In genomic region chr22:36966851-36967535, GRCh38 we compare ENCODE assay signal across 1 cellular context.
TF ChIP-seq lines count a peak whose summit lies in the region.

No MANE protein-coding gene starts in this region.

TF ChIP-seq in GM23338, 12 proteins besides CTCF, POLR2A, EP300 and RAD21 (continued from another document):
- TF ChIP-seq, protein P1, sequence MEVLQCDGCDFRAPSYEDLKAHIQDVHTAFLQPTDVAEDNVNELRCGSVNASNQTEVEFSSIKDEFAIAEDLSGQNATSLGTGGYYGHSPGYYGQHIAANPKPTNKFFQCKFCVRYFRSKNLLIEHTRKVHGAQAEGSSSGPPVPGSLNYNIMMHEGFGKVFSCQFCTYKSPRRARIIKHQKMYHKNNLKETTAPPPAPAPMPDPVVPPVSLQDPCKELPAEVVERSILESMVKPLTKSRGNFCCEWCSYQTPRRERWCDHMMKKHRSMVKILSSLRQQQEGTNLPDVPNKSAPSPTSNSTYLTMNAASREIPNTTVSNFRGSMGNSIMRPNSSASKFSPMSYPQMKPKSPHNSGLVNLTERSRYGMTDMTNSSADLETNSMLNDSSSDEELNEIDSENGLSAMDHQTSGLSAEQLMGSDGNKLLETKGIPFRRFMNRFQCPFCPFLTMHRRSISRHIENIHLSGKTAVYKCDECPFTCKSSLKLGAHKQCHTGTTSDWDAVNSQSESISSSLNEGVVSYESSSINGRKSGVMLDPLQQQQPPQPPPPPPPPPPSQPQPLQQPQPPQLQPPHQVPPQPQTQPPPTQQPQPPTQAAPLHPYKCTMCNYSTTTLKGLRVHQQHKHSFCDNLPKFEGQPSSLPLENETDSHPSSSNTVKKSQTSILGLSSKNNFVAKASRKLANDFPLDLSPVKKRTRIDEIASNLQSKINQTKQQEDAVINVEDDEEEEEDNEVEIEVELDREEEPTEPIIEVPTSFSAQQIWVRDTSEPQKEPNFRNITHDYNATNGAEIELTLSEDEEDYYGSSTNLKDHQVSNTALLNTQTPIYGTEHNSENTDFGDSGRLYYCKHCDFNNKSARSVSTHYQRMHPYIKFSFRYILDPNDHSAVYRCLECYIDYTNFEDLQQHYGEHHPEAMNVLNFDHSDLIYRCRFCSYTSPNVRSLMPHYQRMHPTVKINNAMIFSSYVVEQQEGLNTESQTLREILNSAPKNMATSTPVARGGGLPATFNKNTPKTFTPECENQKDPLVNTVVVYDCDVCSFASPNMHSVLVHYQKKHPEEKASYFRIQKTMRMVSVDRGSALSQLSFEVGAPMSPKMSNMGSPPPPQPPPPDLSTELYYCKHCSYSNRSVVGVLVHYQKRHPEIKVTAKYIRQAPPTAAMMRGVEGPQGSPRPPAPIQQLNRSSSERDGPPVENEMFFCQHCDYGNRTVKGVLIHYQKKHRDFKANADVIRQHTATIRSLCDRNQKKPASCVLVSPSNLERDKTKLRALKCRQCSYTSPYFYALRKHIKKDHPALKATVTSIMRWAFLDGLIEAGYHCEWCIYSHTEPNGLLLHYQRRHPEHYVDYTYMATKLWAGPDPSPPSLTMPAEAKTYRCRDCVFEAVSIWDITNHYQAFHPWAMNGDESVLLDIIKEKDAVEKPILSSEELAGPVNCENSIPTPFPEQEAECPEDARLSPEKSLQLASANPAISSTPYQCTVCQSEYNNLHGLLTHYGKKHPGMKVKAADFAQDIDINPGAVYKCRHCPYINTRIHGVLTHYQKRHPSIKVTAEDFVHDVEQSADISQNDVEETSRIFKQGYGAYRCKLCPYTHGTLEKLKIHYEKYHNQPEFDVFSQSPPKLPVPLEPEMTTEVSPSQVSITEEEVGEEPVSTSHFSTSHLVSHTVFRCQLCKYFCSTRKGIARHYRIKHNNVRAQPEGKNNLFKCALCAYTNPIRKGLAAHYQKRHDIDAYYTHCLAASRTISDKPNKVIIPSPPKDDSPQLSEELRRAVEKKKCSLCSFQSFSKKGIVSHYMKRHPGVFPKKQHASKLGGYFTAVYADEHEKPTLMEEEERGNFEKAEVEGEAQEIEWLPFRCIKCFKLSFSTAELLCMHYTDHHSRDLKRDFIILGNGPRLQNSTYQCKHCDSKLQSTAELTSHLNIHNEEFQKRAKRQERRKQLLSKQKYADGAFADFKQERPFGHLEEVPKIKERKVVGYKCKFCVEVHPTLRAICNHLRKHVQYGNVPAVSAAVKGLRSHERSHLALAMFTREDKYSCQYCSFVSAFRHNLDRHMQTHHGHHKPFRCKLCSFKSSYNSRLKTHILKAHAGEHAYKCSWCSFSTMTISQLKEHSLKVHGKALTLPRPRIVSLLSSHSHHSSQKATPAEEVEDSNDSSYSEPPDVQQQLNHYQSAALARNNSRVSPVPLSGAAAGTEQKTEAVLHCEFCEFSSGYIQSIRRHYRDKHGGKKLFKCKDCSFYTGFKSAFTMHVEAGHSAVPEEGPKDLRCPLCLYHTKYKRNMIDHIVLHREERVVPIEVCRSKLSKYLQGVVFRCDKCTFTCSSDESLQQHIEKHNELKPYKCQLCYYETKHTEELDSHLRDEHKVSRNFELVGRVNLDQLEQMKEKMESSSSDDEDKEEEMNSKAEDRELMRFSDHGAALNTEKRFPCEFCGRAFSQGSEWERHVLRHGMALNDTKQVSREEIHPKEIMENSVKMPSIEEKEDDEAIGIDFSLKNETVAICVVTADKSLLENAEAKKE (CRISPR knock-in tag; IDR thresholded peaks at IDR 0.05) = no peak
- TF ChIP-seq STAT1 (IDR thresholded peaks at IDR 0.05; ENCODE audit: unreplicated experiment) = no peak
